ENCODE assay signal across 7 cellular contexts in the genomic region with DNA sequence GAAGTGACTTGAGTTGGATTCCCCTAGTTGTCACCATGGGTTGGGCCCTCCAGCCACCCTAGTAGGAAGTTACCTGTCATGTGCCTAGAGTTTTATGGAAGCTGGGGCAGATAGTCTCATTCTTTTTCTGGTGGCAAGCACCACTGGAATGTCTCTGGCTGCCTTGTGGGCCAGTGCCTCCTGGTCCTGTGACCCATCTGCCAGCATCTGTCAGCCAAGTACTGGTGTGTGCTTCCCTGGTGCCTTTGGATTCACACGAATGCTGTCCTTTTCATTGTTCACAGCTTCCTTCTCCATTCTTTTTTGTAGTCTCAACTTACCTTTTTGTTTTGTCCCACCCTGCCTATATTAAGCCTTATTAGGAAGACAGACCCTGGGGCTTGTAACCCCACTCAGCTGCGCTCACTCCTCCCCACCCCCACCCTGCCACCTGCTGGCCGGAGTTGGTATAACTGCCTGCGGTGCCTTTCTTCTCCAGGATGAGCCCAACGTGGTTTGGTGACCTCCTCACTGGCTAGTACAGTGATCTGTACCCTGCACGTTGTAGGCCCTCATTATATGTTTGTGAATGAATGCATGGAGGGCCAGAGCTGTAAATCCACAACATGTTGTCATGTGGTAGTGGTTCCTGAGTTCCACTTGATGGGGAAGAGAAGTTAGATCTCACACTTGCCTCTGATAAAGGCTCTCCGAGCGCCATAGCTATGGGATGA.
DNase-seq lines count a peak whose midpoint lies in the region; ATAC-seq and TF ChIP-seq lines count a peak whose summit lies in the region.

No MANE protein-coding gene starts in this region.

- peak; percentile 68 for ATAC-seq in activated CD8-positive, alpha-beta T cell treated with anti-CD3 and anti-CD28 coated beads for 36 hours
- ATAC-seq in omental fat pad (ENCODE audit: low FRiP score) (peak; percentile 35), upper lobe of left lung (ENCODE audit: low FRiP score in 2 of 2) (peak in 1 of 2 donors; percentile 59), GM18909 (IDR thresholded peaks at IDR 0.05; ENCODE audit: poor library complexity, unreplicated experiment) (no peak)

- DNase-seq in GM12864 (ENCODE audit: low read depth) (no peak), NCI-H2029 treated with DMSO at 0.1 percent for 48 hours (lab: John Stamatoyannopoulos, UW) (peak; percentile 9), erythroblast (lab: John Stamatoyannopoulos, UW) (peak; percentile 36 to 60), omental fat pad (ENCODE audit: low spot score) (peak; percentile 73), upper lobe of left lung (no peak)
- peak; percentile 74 for DNase-seq in activated CD8-positive, alpha-beta T cell treated with anti-CD3 and anti-CD28 coated beads for 36 hours

- H3K4me1 ChIP-seq in upper lobe of left lung, result peaks cover 43 to 62% (median 58%) of the 10 kb centered on the region in 4 donors

- intact Hi-C loops in activated CD8-positive, alpha-beta T cell treated with anti-CD3 and anti-CD28 coated beads for 36 hours (cut with micrococcal nuclease), result loop anchor here (2.0 to 5.0 kb wide), 2 partner anchors 68 to 131 kb away; no protein-coding TSS in a partner anchor

- 31 to 33% methylated on average over 8 of the region's 8 CpGs for WGBS in upper lobe of left lung, 2 donors

- H3K4me3 ChIP-seq in GM12864 (ENCODE audit: low read depth, low read length) (no peak overlapping the region), upper lobe of left lung (no peak overlapping the region)

- no peaks in the 10 kb centered on the region for H3K9me3 Mint-ChIP-seq in activated CD8-positive, alpha-beta T cell treated with anti-CD3 and anti-CD28 coated beads for 36 hours

- no peak for TF ChIP-seq EP300 in upper lobe of left lung (IDR thresholded peaks at IDR 0.05)

- H3K9me3 ChIP-seq in upper lobe of left lung, result no peaks in the 10 kb centered on the region

- CTCF ChIA-PET in activated CD8-positive, alpha-beta T cell treated with anti-CD3 and anti-CD28 coated beads for 36 hours (lab: Charles Lee), result interaction anchor here (0.7 to 3.0 kb wide), 25 partner anchors 8 to 130 kb away, joined by 3 to 17 read pairs (median 3); no protein-coding TSS in a partner anchor

- POLR2A ChIA-PET in activated CD8-positive, alpha-beta T cell treated with anti-CD3 and anti-CD28 coated beads for 36 hours (lab: Charles Lee), result no interaction called here

- no peak overlapping the region for H3K4me3 Mint-ChIP-seq in activated CD8-positive, alpha-beta T cell treated with anti-CD3 and anti-CD28 coated beads for 36 hours

- peaks cover 3% of the 10 kb centered on the region for H3K4me1 Mint-ChIP-seq in activated CD8-positive, alpha-beta T cell treated with anti-CD3 and anti-CD28 coated beads for 36 hours (ENCODE audit: low read depth)

- peaks cover 35% of the 10 kb centered on the region for H3K27me3 Mint-ChIP-seq in activated CD8-positive, alpha-beta T cell treated with anti-CD3 and anti-CD28 coated beads for 36 hours

- H3K27ac ChIP-seq in upper lobe of left lung, result peak overlapping the region in 1 of 4 donors; percentile 13

- peaks cover 0 to 2% (median 0%) of the 10 kb centered on the region in 4 donors for H3K36me3 ChIP-seq in upper lobe of left lung

- no peaks in the 10 kb centered on the region for H3K36me3 Mint-ChIP-seq in activated CD8-positive, alpha-beta T cell treated with anti-CD3 and anti-CD28 coated beads for 36 hours (ENCODE audit: low read depth)

- TF ChIP-seq POLR2A in erythroblast (IDR thresholded peaks at IDR 0.05; ENCODE audit: low read length) (no peak), upper lobe of left lung (IDR thresholded peaks at IDR 0.05) (no peak)

- TF ChIP-seq CTCF in GM12864 (IDR thresholded peaks at IDR 0.05; ENCODE audit: low read depth, low read length, missing control alignments) (peak; percentile 91), omental fat pad (IDR thresholded peaks at IDR 0.05) (peak in 2 of 3 donors; percentile 59 to 85), upper lobe of left lung (IDR thresholded peaks at IDR 0.05) (peak; percentile 75 to 96 (median 86))
- TF ChIP-seq CTCF in activated CD8-positive, alpha-beta T cell treated with anti-CD3 and anti-CD28 coated beads for 36 hours (IDR thresholded peaks at IDR 0.05), result peak; percentile 95

- H3K27ac Mint-ChIP-seq in activated CD8-positive, alpha-beta T cell treated with anti-CD3 and anti-CD28 coated beads for 36 hours, result no peak overlapping the region

- peaks cover 0 to 6% (median 0%) of the 10 kb centered on the region in 4 donors for H3K27me3 ChIP-seq in upper lobe of left lung

Comparison
In these comparisons a context has a peak if more than half of its experiments do, and no peak if none do; other contexts are left out.
1. DNase-seq: peak in NCI-H2029 treated with DMSO at 0.1 percent for 48 hours (single experiment), activated CD8-positive, alpha-beta T cell treated with anti-CD3 and anti-CD28 coated beads for 36 hours (single experiment), erythroblast (2 of 2) and omental fat pad (single experiment); none in GM12864 (single experiment) and upper lobe of left lung (0 of 2).
2. Peak in every context shown above with its lines, with median percentiles within 50 percentile points of each other: CTCF ChIP-seq.